In the genomic region with DNA sequence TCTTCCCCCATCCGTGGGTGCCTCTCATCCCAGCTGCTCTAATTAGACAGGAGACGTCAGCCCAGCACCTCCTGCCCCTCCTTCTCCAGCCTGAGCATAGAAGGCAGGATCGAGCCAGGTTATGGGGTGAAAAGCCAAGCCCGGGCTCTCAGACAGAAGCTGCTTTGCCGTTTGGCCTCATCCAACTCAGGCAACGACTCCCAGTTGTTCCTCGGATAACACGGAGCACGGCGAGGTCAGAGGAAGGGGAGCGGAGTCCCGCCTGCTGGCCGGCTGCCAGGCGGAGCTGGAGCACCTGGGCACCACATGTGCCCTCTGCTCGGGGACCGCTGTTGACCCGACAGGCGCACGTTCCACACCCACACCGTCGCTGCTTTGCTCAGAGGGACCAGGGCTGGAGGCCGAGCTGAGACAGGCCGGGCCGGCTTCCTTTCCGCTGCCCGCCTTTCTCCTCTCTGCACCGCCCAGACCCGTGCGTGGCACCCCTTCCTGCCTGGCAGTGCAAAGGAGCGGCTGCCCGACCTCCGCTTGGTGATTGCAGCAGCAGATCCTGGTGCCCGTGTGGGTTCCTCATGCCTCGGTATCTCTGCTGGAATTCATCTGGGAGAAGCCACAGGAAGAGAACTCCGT, we compare ENCODE assay signal across 17 cellular contexts. TPM values are rescaled to one million over a fixed set of nuclear protein-coding genes. Genes with fewer than 3 reads are reported as not detected.
DNase-seq lines count a peak whose midpoint lies in the region; ATAC-seq, FAIRE-seq and TF ChIP-seq lines count a peak whose summit lies in the region.
"Had no signal": no experiment of that assay in that cellular context is flagged by ENCODE, and none has a peak within 500 bp of the region (broad histone marks: within the 10 kb centered on the region; RNA-seq: fewer than 3 reads in every experiment).

No MANE protein-coding gene starts in this region.

- no peak overlapping the region for H2AFZ ChIP-seq in MM.1S (ENCODE audit: low read length)
- no peak overlapping the region for H2AFZ ChIP-seq in K562 (ENCODE audit: low read depth, low read length)
- H2AFZ ChIP-seq in neural cell (ENCODE audit: low read depth, low read length): no peak overlapping the region

- H3K27me3 Mint-ChIP-seq in activated T-cell treated with anti-CD3 and anti-CD28 coated beads, Interleukin-2, amount 50 U/mL, for 24 hours: peaks cover 47% of the 10 kb centered on the region

- no peaks in the 10 kb centered on the region for H3F3A ChIP-seq in MM.1S (ENCODE audit: insufficient read depth, low read length)
- H3F3A ChIP-seq in neural cell (ENCODE audit: insufficient read depth, low read length, poor library complexity, severe bottlenecking): no peaks in the 10 kb centered on the region

- POLR2A ChIA-PET in K562 (lab: Yijun Ruan, JAX): interaction anchor here (0.6 kb wide), 1 partner anchor 57 kb away, joined by 3 read pairs; no protein-coding TSS in a partner anchor

- no peaks in the 10 kb centered on the region for H3K9me3 ChIP-seq in MM.1S (replicated peaks; ENCODE audit: insufficient read depth, low read length)
- no peaks in the 10 kb centered on the region for H3K9me3 ChIP-seq in K562 (replicated peaks; ENCODE audit: control insufficient read depth, insufficient read depth, low read depth, low read length)
- no peaks in the 10 kb centered on the region for H3K9me3 ChIP-seq in neural cell (ENCODE audit: low read length)
- no peaks in the 10 kb centered on the region for H3K9me3 ChIP-seq in mucosa of descending colon
- H3K9me3 ChIP-seq: colonic mucosa, esophagus squamous epithelium had no signal

- H3K79me2 ChIP-seq in MM.1S (ENCODE audit: low read length) (no peaks in the 10 kb centered on the region), K562 (ENCODE audit: control insufficient read depth, insufficient read depth, low read length) (no peaks in the 10 kb centered on the region), neural cell (replicated peaks; ENCODE audit: insufficient read depth, low read length) (no peaks in the 10 kb centered on the region)

- TF ChIP-seq RAD21 in K562 (CRISPR knock-in tag; conservative IDR thresholded peaks at IDR 0.05 in 1 of 2, IDR thresholded peaks at IDR 0.05 in 1 of 2): no peak
- no peak for TF ChIP-seq RAD21 in neural cell (conservative IDR thresholded peaks at IDR 0.05)

- in situ Hi-C loops in K562 (cut with MboI): no loop called here

- intact Hi-C loops in K562 (cut with micrococcal nuclease): no loop called here
- intact Hi-C loops in mucosa of descending colon (cut with DNase I, micrococcal nuclease): no loop called here

- no peaks in the 10 kb centered on the region for H3K9me3 Mint-ChIP-seq in activated T-cell treated with anti-CD3 and anti-CD28 coated beads, Interleukin-2, amount 50 U/mL, for 24 hours
- H3K9me3 Mint-ChIP-seq: CD4-positive, alpha-beta T cell; HFFc6 had no signal

- DNase-seq in DMS153 treated with DMSO at 0.1 percent for 48 hours (lab: John Stamatoyannopoulos, UW; ENCODE audit: unreplicated experiment) (peak; percentile 28), MM.1S (no peak), K562 (ENCODE audit: extremely low read depth in 1 of 4, low spot score in 3 of 4) (no peak), NCI-H82 treated with DMSO at 0.1 percent for 48 hours (lab: John Stamatoyannopoulos, UW; ENCODE audit: unreplicated experiment) (no peak), mucosa of descending colon (no peak)
- no peak for DNase-seq in activated T-cell treated with anti-CD3 and anti-CD28 coated beads, Interleukin-2, amount 50 U/mL, for 24 hours
- DNase-seq in NK-92 treated with Interleukin-12 subunit alpha and Interleukin-12 subunit beta, amount 100 ng/mL, for 24 hours (lab: John Stamatoyannopoulos, UW): no peak
- DNase-seq: CD4-positive, alpha-beta T cell; colonic mucosa; esophagus squamous epithelium; HFFc6; NCI-H526 treated with DMSO at 0.1 percent for 48 hours had no signal

- no peak overlapping the region for H3K4me3 Mint-ChIP-seq in activated T-cell treated with anti-CD3 and anti-CD28 coated beads, Interleukin-2, amount 50 U/mL, for 24 hours
- H3K4me3 Mint-ChIP-seq: activated naive CD8-positive, alpha-beta T cell; CD4-positive, alpha-beta T cell; HFFc6 had no signal

- FAIRE-seq in K562 (lab: Jason Lieb, UNC): no peak

- no peaks in the 10 kb centered on the region for H3K4me1 ChIP-seq in MM.1S (ENCODE audit: low read length)
- peaks cover 0 to 9% of the 10 kb centered on the region in 2 experiments; a peak in 1 of 5 replicates for H3K4me1 ChIP-seq in K562 (replicated peaks in 1 of 2; ENCODE audit: control insufficient read depth in 2 of 2, insufficient read depth in 2 of 2, low read length in 2 of 2)
- no peaks in the 10 kb centered on the region for H3K4me1 ChIP-seq in mucosa of descending colon (ENCODE audit: low read depth)
- H3K4me1 ChIP-seq: colonic mucosa had no signal

- no peaks in the 10 kb centered on the region for H4K20me1 ChIP-seq in MM.1S (ENCODE audit: insufficient read depth, low read length)
- H4K20me1 ChIP-seq in K562 (replicated peaks; ENCODE audit: control insufficient read depth, insufficient read depth, low read length): no peaks in the 10 kb centered on the region
- no peaks in the 10 kb centered on the region for H4K20me1 ChIP-seq in neural cell (ENCODE audit: insufficient read depth)

- H3K4me1 Mint-ChIP-seq in activated T-cell treated with anti-CD3 and anti-CD28 coated beads, Interleukin-2, amount 50 U/mL, for 24 hours (ENCODE audit: low read depth): no peaks in the 10 kb centered on the region

- no peaks in the 10 kb centered on the region for H3K9me2 ChIP-seq in MM.1S (replicated peaks; ENCODE audit: insufficient read depth, low read length)
- no peaks in the 10 kb centered on the region for H3K9me2 ChIP-seq in neural cell (ENCODE audit: insufficient read depth, low read length)

- no TSS peak for BruUV-seq in K562 (replicated peaks; lab: Mats Ljungman, UMichigan)

- ATAC-seq in K562 (peak; percentile 28; the same call in 1 of the 3 replicates), mucosa of descending colon (no peak)

- WGBS in K562 (ENCODE audit: insufficient coverage, low coverage, missing lambda C conversion rate): 2% methylated on average over 34 of the region's 35 CpGs

- no peaks in the 10 kb centered on the region for H3K9me1 ChIP-seq in K562 (ENCODE audit: control insufficient read depth, insufficient read depth, low read length)

- H3K4me3 ChIP-seq in MM.1S (ENCODE audit: low read length) (no peak overlapping the region), K562 (no peak overlapping the region), neural cell (ENCODE audit: low read length) (no peak overlapping the region), mucosa of descending colon (no peak overlapping the region)
- H3K4me3 ChIP-seq: colonic mucosa, lung had no signal

- no peak overlapping the region for H3K27ac Mint-ChIP-seq in activated T-cell treated with anti-CD3 and anti-CD28 coated beads, Interleukin-2, amount 50 U/mL, for 24 hours
- H3K27ac Mint-ChIP-seq: activated naive CD8-positive, alpha-beta T cell; CD4-positive, alpha-beta T cell; HFFc6 had no signal

- no peak for TF ChIP-seq CTCF in MM.1S (IDR thresholded peaks at IDR 0.05; ENCODE audit: low read length)
- TF ChIP-seq CTCF in K562 (IDR thresholded peaks at IDR 0.05 in 2 of 3, conservative IDR thresholded peaks at IDR 0.05 in 1 of 3; ENCODE audit: insufficient read depth in 2 of 3, low read depth in 1 of 3, low read length in 3 of 3): no peak
- TF ChIP-seq CTCF in neural cell (IDR thresholded peaks at IDR 0.05; ENCODE audit: poor library complexity, severe bottlenecking): no peak
- no peak for TF ChIP-seq CTCF in mucosa of descending colon (IDR thresholded peaks at IDR 0.05)

- no peak overlapping the region for H3K9ac ChIP-seq in MM.1S (ENCODE audit: low read length)
- H3K9ac ChIP-seq in K562 (ENCODE audit: insufficient read depth in 1 of 2, low read depth in 2 of 2, low read length in 2 of 2): 0 out of 4 replicates have a peak overlapping the region, but pooled peaks of 1 of the 2 experiments have one; percentile 17
- no peak overlapping the region for H3K9ac ChIP-seq in neural cell (ENCODE audit: low read length)

- no peak for TF ChIP-seq EP300 in K562 (IDR thresholded peaks at IDR 0.05; ENCODE audit: low read length)
- TF ChIP-seq EP300 in neural cell (conservative IDR thresholded peaks at IDR 0.05; ENCODE audit: poor library complexity, severe bottlenecking): no peak

- H3K27ac ChIP-seq in MM.1S (ENCODE audit: low read length): no peak overlapping the region
- no peak overlapping the region for H3K27ac ChIP-seq in K562 (ENCODE audit: extremely low read depth, low read depth, low read length)
- no peak overlapping the region for H3K27ac ChIP-seq in neural cell (ENCODE audit: low read length)
- H3K27ac ChIP-seq: colonic mucosa, esophagus squamous epithelium had no signal

- H3K4me2 ChIP-seq in MM.1S (ENCODE audit: low read depth, low read length) (peak overlapping the region; percentile 15; the same call in 1 of the 2 replicates), K562 (ENCODE audit: insufficient read depth, low read length) (no peak overlapping the region), neural cell (ENCODE audit: low read length) (no peak overlapping the region)

- CTCF ChIA-PET in K562 (lab: Yijun Ruan, JAX; ENCODE audit: low intra/inter-chr PET ratio): no interaction called here

- H3K36me3 ChIP-seq in MM.1S (replicated peaks; ENCODE audit: insufficient read depth, low read length): no peaks in the 10 kb centered on the region
- no peaks in the 10 kb centered on the region for H3K36me3 ChIP-seq in K562 (ENCODE audit: control insufficient read depth, insufficient read depth, low read length)
- no peaks in the 10 kb centered on the region for H3K36me3 ChIP-seq in neural cell (ENCODE audit: insufficient read depth, low read length)
- H3K36me3 ChIP-seq in mucosa of descending colon (ENCODE audit: low read depth): no peaks in the 10 kb centered on the region
- H3K36me3 ChIP-seq: colonic mucosa, esophagus squamous epithelium had no signal

- no peak for TF ChIP-seq POLR2A in K562 (conservative IDR thresholded peaks at IDR 0.05)

- no peaks in the 10 kb centered on the region for H3K36me3 Mint-ChIP-seq in activated T-cell treated with anti-CD3 and anti-CD28 coated beads, Interleukin-2, amount 50 U/mL, for 24 hours (ENCODE audit: low read depth)

- H3K27me3 ChIP-seq in MM.1S (replicated peaks; ENCODE audit: insufficient read depth, low read length) (peaks cover 91% of the 10 kb centered on the region), K562 (ENCODE audit: control insufficient read depth in 2 of 2, insufficient read depth in 2 of 2, low read length in 2 of 2) (peaks cover 35 to 63% of the 10 kb centered on the region in 2 experiments), neural cell (ENCODE audit: insufficient read depth, low read depth, low read length) (no peaks in the 10 kb centered on the region)

RNA-seq across cellular contexts. Expression of a gene that starts 21.6 kb away (rescaled TPM):
- total RNA-seq in K562 (2011; cell fraction: chromatin; rRNA removed; ENCODE audit: low replicate concordance): not detected in 2 replicates
- not detected in 2 replicates for total RNA-seq in K562 (2011; cell fraction: nucleolus; rRNA removed)
- not detected in 2 replicates for total RNA-seq in K562 (2011; cell fraction: nucleoplasm; rRNA removed)
- total RNA-seq in K562 (2014; rRNA removed) (not detected in 2 replicates), K562 (2014; rRNA removed; fragmentation: Illumina TruSeq; extraction: Trizol) (not detected in 2 replicates), K562 (2015; rRNA removed; fragmentation: Illumina TruSeq; extraction: Trizol) (not detected in 2 replicates), K562 (2021) (not detected in 2 replicates), mucosa of descending colon (not detected)
- polyA plus RNA-seq in K562 (2011; rRNA removed) (not detected in 2 replicates), K562 (2014; fragmentation: Illumina TruSeq; extraction: Trizol) (not detected in 2 replicates), K562 (2014; fragmentation: Nextera tagmentation; extraction: Ambion mirVana) (not detected), K562 (2014; rRNA removed) (not detected in 2 replicates), neural cell (1.6 TPM in 2 replicates)
- polyA plus RNA-seq in K562 (2011; cell fraction: cytosol; rRNA removed): not detected in 2 replicates
- polyA plus RNA-seq in K562 (2011; cell fraction: nucleus; rRNA removed): not detected in 2 replicates
- polyA plus RNA-seq in K562 (2012): not detected in 2 replicates
- polyA minus RNA-seq in K562 (2011; rRNA and poly(A)+ RNA removed): not detected in 2 replicates
- polyA minus RNA-seq in K562 (2011; cell fraction: cytosol; rRNA and poly(A)+ RNA removed): not detected in 2 replicates
- not detected in 2 replicates for polyA minus RNA-seq in K562 (2011; cell fraction: nucleus; rRNA and poly(A)+ RNA removed)
- polyA minus RNA-seq in neural cell: 0.93 and 1.5 TPM in 2 replicates
- total RNA-seq: CD4-positive, alpha-beta T cell; colonic mucosa; esophagus squamous epithelium; HFFc6; lung; omental fat pad; SK-MEL-5 had no signal
- polyA plus RNA-seq: lung had no signal

RNA-seq across cellular contexts. Expression of a gene that starts 51.1 kb away (rescaled TPM):
- 26.3 and 37.7 TPM in 2 replicates for total RNA-seq in K562 (2011; cell fraction: chromatin; rRNA removed; ENCODE audit: low replicate concordance)
- total RNA-seq in K562 (2011; cell fraction: nucleolus; rRNA removed): 23.7 and 28.0 TPM in 2 replicates
- 27.5 and 34.4 TPM in 2 replicates for total RNA-seq in K562 (2011; cell fraction: nucleoplasm; rRNA removed)
- 19.9 and 23.1 TPM in 2 replicates for total RNA-seq in K562 (2014; rRNA removed)
- total RNA-seq in K562 (2014; rRNA removed; fragmentation: Illumina TruSeq; extraction: Trizol): 16.6 and 16.8 TPM in 2 replicates
- 20.0 and 21.2 TPM in 2 replicates for total RNA-seq in K562 (2015; rRNA removed; fragmentation: Illumina TruSeq; extraction: Trizol)
- 20.6 and 22.3 TPM in 2 replicates for total RNA-seq in K562 (2021)
- 31.7 and 33.7 TPM in 2 replicates for polyA plus RNA-seq in K562 (2011; rRNA removed)
- polyA plus RNA-seq in K562 (2011; cell fraction: cytosol; rRNA removed): 20.8 and 27.0 TPM in 2 replicates
- 25.8 and 30.3 TPM in 2 replicates for polyA plus RNA-seq in K562 (2011; cell fraction: nucleus; rRNA removed)
- polyA plus RNA-seq in K562 (2012): 24.8 and 25.2 TPM in 2 replicates
- 21.5 and 26.1 TPM in 2 replicates for polyA plus RNA-seq in K562 (2014; fragmentation: Illumina TruSeq; extraction: Trizol)
- 10 to 100 TPM; 54.3 to 56.8 TPM for polyA plus RNA-seq in K562 (2014; fragmentation: Nextera tagmentation; extraction: Ambion mirVana)
- 26.2 and 27.3 TPM in 2 replicates for polyA plus RNA-seq in K562 (2014; rRNA removed)
- 11.8 and 19.2 TPM in 2 replicates for polyA minus RNA-seq in K562 (2011; rRNA and poly(A)+ RNA removed)
- 7.3 and 7.9 TPM in 2 replicates for polyA minus RNA-seq in K562 (2011; cell fraction: cytosol; rRNA and poly(A)+ RNA removed)
- polyA minus RNA-seq in K562 (2011; cell fraction: nucleus; rRNA and poly(A)+ RNA removed): 13.1 and 18.9 TPM in 2 replicates
- polyA plus RNA-seq in neural cell: 67.0 and 69.9 TPM in 2 replicates
- polyA minus RNA-seq in neural cell: 19.1 and 28.2 TPM in 2 replicates
- total RNA-seq in mucosa of descending colon: 10 to 100 TPM; 39.3 to 49.9 (median 45.3) TPM
